ENCODE assay signal across 8 cellular contexts in the genomic region with DNA sequence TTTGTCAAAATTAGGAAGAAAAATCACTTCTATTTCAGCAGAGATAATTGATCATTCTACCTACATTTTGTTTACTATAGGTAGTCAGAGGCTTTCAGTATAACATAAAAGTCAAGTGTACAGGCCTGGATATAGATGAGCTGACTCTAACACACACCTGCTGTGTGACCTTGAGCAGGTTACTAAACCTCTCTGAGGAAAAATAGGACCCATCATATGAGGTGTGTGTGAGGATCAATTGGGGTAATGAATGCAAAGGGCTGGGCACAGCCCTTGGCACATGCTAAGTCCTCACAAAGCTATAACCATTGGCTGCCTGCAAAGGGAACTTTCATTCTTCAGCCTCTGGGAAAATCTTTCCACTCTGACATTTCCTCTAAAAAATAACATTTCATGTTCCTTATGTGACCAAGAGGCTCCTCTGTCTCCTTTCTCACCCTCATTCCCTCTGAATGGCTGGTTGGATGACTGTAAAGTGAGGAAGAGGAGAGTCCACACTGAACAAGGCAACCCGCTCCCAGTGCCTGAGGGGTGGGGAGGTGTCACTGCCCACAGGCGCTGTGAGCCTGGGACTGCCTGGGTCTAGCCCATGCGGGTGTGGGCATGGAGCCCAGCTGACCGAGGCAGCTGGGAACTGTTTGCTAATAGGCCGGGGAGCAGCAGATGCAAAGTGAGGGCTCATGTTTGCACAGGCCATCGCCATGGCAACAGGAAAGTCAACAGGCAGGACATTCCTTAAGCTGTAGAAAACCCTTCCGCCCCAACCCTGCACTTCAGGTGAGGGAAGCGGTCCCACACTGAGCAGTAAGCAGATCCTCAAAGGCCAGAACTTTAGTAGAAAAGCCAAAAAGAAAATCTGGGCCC. TPM values are rescaled to one million over a fixed set of nuclear protein-coding genes. Genes with fewer than 3 reads are reported as not detected.
DNase-seq lines count a peak whose midpoint lies in the region; ATAC-seq and TF ChIP-seq lines count a peak whose summit lies in the region.

No MANE protein-coding gene starts in this region.

- no peaks in the 10 kb centered on the region for H3K9me3 ChIP-seq in stomach smooth muscle (ENCODE audit: control insufficient read depth in 2 of 2, low read length in 2 of 2)

- H3K27ac Mint-ChIP-seq in chondrocyte (ENCODE audit: unreplicated experiment) = peak overlapping the region; percentile 100
- peak overlapping the region in 2 of 10 donors; percentile 49 to 81 for H3K27ac Mint-ChIP-seq in naive thymus-derived CD8-positive, alpha-beta T cell

- peak overlapping the region; percentile 37 to 47 for H3K4me3 ChIP-seq in stomach smooth muscle (ENCODE audit: low read length in 2 of 2)

- H3K36me3 Mint-ChIP-seq in chondrocyte (ENCODE audit: low read depth) = peaks cover 38% of the 10 kb centered on the region
- H3K36me3 Mint-ChIP-seq in naive thymus-derived CD8-positive, alpha-beta T cell = no peaks in the 10 kb centered on the region

- H3K27me3 ChIP-seq in stomach smooth muscle (ENCODE audit: control insufficient read depth in 1 of 2, insufficient read depth in 2 of 2, low read length in 2 of 2) = no peaks in the 10 kb centered on the region

- no peak for TF ChIP-seq CTCF in chondrocyte (IDR thresholded peaks at IDR 0.05)

- H3K27ac ChIP-seq in stomach smooth muscle (ENCODE audit: low read length) = peak overlapping the region; percentile 100

- ATAC-seq in naive thymus-derived CD8-positive, alpha-beta T cell = no peak
- ATAC-seq in HG02884 (IDR thresholded peaks at IDR 0.05; ENCODE audit: unreplicated experiment) = no peak

- H3K9me3 Mint-ChIP-seq in chondrocyte (ENCODE audit: low read depth) = no peaks in the 10 kb centered on the region
- H3K9me3 Mint-ChIP-seq in naive thymus-derived CD8-positive, alpha-beta T cell = no peaks in the 10 kb centered on the region

- POLR2A ChIA-PET in naive thymus-derived CD8-positive, alpha-beta T cell (lab: Charles Lee) = interaction anchor here (0.5 kb wide), 1 partner anchor 38 kb away, joined by 4 read pairs; no protein-coding TSS in a partner anchor

- H3K9ac ChIP-seq in stomach smooth muscle (ENCODE audit: low read length in 2 of 2) = peak overlapping the region; percentile 67 to 74

- H3K36me3 ChIP-seq in stomach smooth muscle (ENCODE audit: control insufficient read depth in 2 of 2, insufficient read depth in 2 of 2, low read length in 2 of 2) = peaks cover 3 to 12% of the 10 kb centered on the region in 2 donors

- peaks cover 50% of the 10 kb centered on the region for H3K4me1 ChIP-seq in stomach smooth muscle (ENCODE audit: control insufficient read depth, insufficient read depth, low read length)

- no peaks in the 10 kb centered on the region for H3K27me3 Mint-ChIP-seq in chondrocyte (ENCODE audit: low read depth)
- H3K27me3 Mint-ChIP-seq in naive thymus-derived CD8-positive, alpha-beta T cell = no peaks in the 10 kb centered on the region

- DNase-seq in GOT3 (lab: John Stamatoyannopoulos, UW) (peak; percentile 51), NCI-H524 (lab: John Stamatoyannopoulos, UW) (peak; percentile 51 to 81), chondrocyte (ENCODE audit: low spot score) (peak; percentile 97), kidney glomerular epithelial cell (lab: John Stamatoyannopoulos, UW) (peak; percentile 96)
- DNase-seq in naive thymus-derived CD8-positive, alpha-beta T cell = no peak
- no peak for DNase-seq in activated CD8-positive, alpha-beta memory T cell treated with anti-CD3 and anti-CD28 coated beads, Interleukin-2, amount 50 U/mL, for 48 hours

- H3K4me1 Mint-ChIP-seq in chondrocyte (ENCODE audit: low read depth) = peaks cover 73% of the 10 kb centered on the region
- H3K4me1 Mint-ChIP-seq in naive thymus-derived CD8-positive, alpha-beta T cell = peaks cover 0 to 2% (median 0%) of the 10 kb centered on the region in 4 donors

- H3K4me3 Mint-ChIP-seq in chondrocyte (ENCODE audit: unreplicated experiment) = peak overlapping the region; percentile 49
- no peak overlapping the region for H3K4me3 Mint-ChIP-seq in naive thymus-derived CD8-positive, alpha-beta T cell

RNA-seq across cellular contexts. Expression of a gene that starts 36.8 kb away (rescaled TPM):
- total RNA-seq in chondrocyte = 291 to 526 TPM (median 524 TPM) in 3 replicates
- under 1 TPM in 1 of 2 experiments, not detected in 1; 0.11 TPM for total RNA-seq in naive thymus-derived CD8-positive, alpha-beta T cell
- polyA plus RNA-seq in naive thymus-derived CD8-positive, alpha-beta T cell = not detected

RNA-seq across cellular contexts. Expression of a gene that starts 51.1 kb away (rescaled TPM):
- 7.5 to 9.3 TPM (median 8.4 TPM) in 3 replicates for total RNA-seq in chondrocyte
- not detected for total RNA-seq in naive thymus-derived CD8-positive, alpha-beta T cell
- polyA plus RNA-seq in naive thymus-derived CD8-positive, alpha-beta T cell = not detected

Comparison
In these comparisons a context has a peak if more than half of its experiments do, and no peak if none do; other contexts are left out.
1. DNase-seq: peak in GOT3 (single experiment), NCI-H524 (2 of 2), chondrocyte (single experiment) and kidney glomerular epithelial cell (single experiment); none in naive thymus-derived CD8-positive, alpha-beta T cell (0 of 10) and activated CD8-positive, alpha-beta memory T cell treated with anti-CD3 and anti-CD28 coated beads, Interleukin-2, amount 50 U/mL, for 48 hours (single experiment).
2. RNA of a gene that starts 36.8 kb away (total RNA-seq): 291 to 526 TPM in chondrocyte; 0.11 TPM in naive thymus-derived CD8-positive, alpha-beta T cell; every median in the first group is over 100 times any median in the second.